7 cellular contexts compared by ENCODE assay signal in genomic region chr3:9690451-9691450, GRCh38. TPM values are rescaled to one million over a fixed set of nuclear protein-coding genes. Genes with fewer than 3 reads are reported as not detected.
DNase-seq lines count a peak whose midpoint lies in the region; ATAC-seq and TF ChIP-seq lines count a peak whose summit lies in the region.
"Had no signal": no experiment of that assay in that cellular context is flagged by ENCODE, and none has a peak within 500 bp of the region (broad histone marks: within the 10 kb centered on the region; RNA-seq: fewer than 3 reads in every experiment).

No MANE protein-coding gene starts in this region.

- DNase-seq in BE2C: peak; percentile 74
- DNase-seq in T-helper 17 cell: no peak
- DNase-seq in stimulated activated naive CD4-positive, alpha-beta T cell treated with Interleukin-2 at 50 U/mL for 16 hours (lab: John Stamatoyannopoulos, UW): no peak
- DNase-seq in AML-193 (lab: John Stamatoyannopoulos, UW): no peak
- no peak for DNase-seq in NCI-H1105 treated with DMSO at 0.1 percent for 48 hours (lab: John Stamatoyannopoulos, UW)
- DNase-seq: stimulated activated CD4-positive, alpha-beta T cell treated with anti-CD3 and anti-CD28 coated beads, Interleukin-2, amount 100 ng/mL, for 48 hours had no signal

- no peak overlapping the region for H3K4me3 Mint-ChIP-seq in T-helper 17 cell

- peaks cover 13% of the 10 kb centered on the region for H3K4me1 ChIP-seq in BE2C

- no peak overlapping the region for H3K4me3 ChIP-seq in BE2C (ENCODE audit: low read depth, low read length)

- peak; percentile 95 for ATAC-seq in GM21737 (IDR thresholded peaks at IDR 0.05; ENCODE audit: unreplicated experiment)
- peak; percentile 35 for ATAC-seq in T-helper 17 cell

- H3K36me3 ChIP-seq in BE2C: no peaks in the 10 kb centered on the region

- peaks cover 12% of the 10 kb centered on the region for H3K36me3 Mint-ChIP-seq in T-helper 17 cell (ENCODE audit: low read depth)

- no peak overlapping the region for H3K27ac Mint-ChIP-seq in T-helper 17 cell

- TF ChIP-seq CTCF in BE2C (IDR thresholded peaks at IDR 0.05; ENCODE audit: low read depth, low read length): no peak

- H3K27me3 ChIP-seq in BE2C: no peaks in the 10 kb centered on the region

- peaks cover under 1% of the 10 kb centered on the region for H3K4me1 Mint-ChIP-seq in T-helper 17 cell

- H3K27me3 Mint-ChIP-seq in T-helper 17 cell: no peaks in the 10 kb centered on the region

- H3K9me3 ChIP-seq in BE2C (no peaks in the 10 kb centered on the region), T-helper 17 cell (ENCODE audit: control insufficient read depth, low read length, poor library complexity, severe bottlenecking) (no peaks in the 10 kb centered on the region)

RNA-seq across cellular contexts. Expression of gene CPNE9, which starts 12.9 kb away (rescaled TPM):
- polyA plus RNA-seq in BE2C (2012; ENCODE audit: insufficient read depth, insufficient read length, low read depth): 0.31 TPM
- not detected for total RNA-seq in T-helper 17 cell

RNA-seq across cellular contexts. Expression of gene BRPF1, which starts 40.8 kb away (rescaled TPM):
- polyA plus RNA-seq in BE2C (2012; ENCODE audit: insufficient read depth, insufficient read length, low read depth): 21.3 TPM
- total RNA-seq in T-helper 17 cell: 10 to 100 TPM; 31.8 to 41.0 TPM

RNA-seq across cellular contexts. Expression of gene MTMR14, which starts 41.4 kb away (rescaled TPM):
- 39.2 TPM for polyA plus RNA-seq in BE2C (2012; ENCODE audit: insufficient read depth, insufficient read length, low read depth)
- 100 to 1,000 TPM in 1 of 2 donors, 10 to 100 TPM in 1; 79.6 to 102 TPM for total RNA-seq in T-helper 17 cell

RNA-seq across cellular contexts. Expression of gene OGG1, which starts 59.0 kb away (rescaled TPM):
- polyA plus RNA-seq in BE2C (2012; ENCODE audit: insufficient read depth, insufficient read length, low read depth): 18.1 TPM
- 10 to 100 TPM; 18.4 to 22.6 TPM for total RNA-seq in T-helper 17 cell
